ENCODE assay signal across 22 cellular contexts in the genomic region with DNA sequence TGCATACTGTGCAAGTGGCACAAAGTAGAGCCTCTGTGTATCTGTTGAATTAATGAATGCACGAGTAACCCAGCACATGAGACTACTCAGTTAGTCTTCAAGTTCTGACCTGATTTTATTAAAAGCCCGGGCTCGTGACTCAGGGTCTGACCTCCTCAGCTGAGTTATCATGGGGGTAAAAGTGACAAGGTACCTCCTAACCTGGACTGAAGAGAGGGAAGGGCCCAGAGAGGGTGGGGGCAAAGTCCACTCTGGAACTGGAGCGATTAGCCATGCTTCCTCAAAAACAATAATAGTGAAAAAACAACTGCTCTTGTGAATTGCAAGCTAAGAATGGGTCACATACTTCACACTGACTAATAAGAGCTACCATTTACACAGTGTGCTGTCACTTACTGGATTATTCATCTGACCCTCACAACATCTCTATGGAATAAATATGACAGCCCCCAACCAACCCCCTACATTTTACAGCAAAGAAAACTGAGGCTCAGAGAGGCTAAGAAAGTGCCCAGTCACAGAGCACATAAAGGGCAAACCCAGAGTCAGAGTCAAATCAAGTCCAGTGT. TPM values are rescaled to one million over a fixed set of nuclear protein-coding genes. Genes with fewer than 3 reads are reported as not detected.
DNase-seq lines count a peak whose midpoint lies in the region; TF ChIP-seq lines count a peak whose summit lies in the region.
"Had no signal": no experiment of that assay in that cellular context is flagged by ENCODE, and none has a peak within 500 bp of the region (broad histone marks: within the 10 kb centered on the region; RNA-seq: fewer than 3 reads in every experiment).

No MANE protein-coding gene starts in this region.

- no peak for TF ChIP-seq CTCF in right atrium auricular region (IDR thresholded peaks at IDR 0.05)
- TF ChIP-seq CTCF in RWPE1 (conservative IDR thresholded peaks at IDR 0.05; ENCODE audit: low read depth) = no peak
- TF ChIP-seq CTCF in epithelial cell of proximal tubule (conservative IDR thresholded peaks at IDR 0.05; ENCODE audit: low read depth, low read length) = no peak
- no peak for TF ChIP-seq CTCF in BE2C (IDR thresholded peaks at IDR 0.05; ENCODE audit: low read depth, low read length)

- CTCF ChIA-PET in RWPE1 (lab: Yijun Ruan, JAX) = interaction anchor here (0.6 to 1.0 kb wide), 2 partner anchors 123 to 459 kb away, joined by 3 read pairs; no protein-coding TSS in a partner anchor

- H3K9me3 ChIP-seq in right atrium auricular region = no peaks in the 10 kb centered on the region
- no peaks in the 10 kb centered on the region for H3K9me3 ChIP-seq in BE2C
- H3K9me3 ChIP-seq: gastroesophageal sphincter, sigmoid colon had no signal

- no peaks in the 10 kb centered on the region for H3K36me3 ChIP-seq in right atrium auricular region
- no peaks in the 10 kb centered on the region for H3K36me3 ChIP-seq in BE2C
- H3K36me3 ChIP-seq: gastroesophageal sphincter, sigmoid colon had no signal

- POLR2A ChIA-PET in RWPE1 (lab: Yijun Ruan, JAX; ENCODE audit: low non-redundant PET) = interaction anchor here (0.8 kb wide), 1 partner anchor 28 kb away, joined by 4 read pairs; no protein-coding TSS in a partner anchor

- DNase-seq in right atrium auricular region (ENCODE audit: low spot score) (peak; percentile 5), cardiac septum (ENCODE audit: low spot score) (no peak), RWPE1 (ENCODE audit: low spot score) (no peak), epithelial cell of proximal tubule (ENCODE audit: low read depth) (peak; percentile 23), renal cortical epithelial cell (ENCODE audit: low read depth) (peak; percentile 68), cerebellar nuclear complex (lab: John Stamatoyannopoulos, UW) (no peak), BE2C (no peak), A172 (ENCODE audit: low spot score) (no peak)
- DNase-seq: activated CD8-positive, alpha-beta T cell treated with anti-CD3 and anti-CD28 coated beads, Interleukin-2, amount 10 ng/mL, durations not matched to agents 7 days and 5 days; activated T-cell treated with anti-CD3 and anti-CD28 coated beads, Interleukin-2, amount 50 U/mL, for 24 hours; C1 segment of cervical spinal cord; GM23248; left ventricle myocardium superior; mesendoderm; NCI-H2107; NCI-H345; NCI-H69; nucleus accumbens; SHP77; sigmoid colon; stimulated activated CD4-positive, alpha-beta T cell treated with anti-CD3 and anti-CD28 coated beads, Interleukin-4, amount 100 ng/mL, for 4 hours had no signal

- H3K4me3 ChIP-seq in right atrium auricular region = no peak overlapping the region
- H3K4me3 ChIP-seq in epithelial cell of proximal tubule (ENCODE audit: low read depth, low read length) = no peak overlapping the region
- no peak overlapping the region for H3K4me3 ChIP-seq in BE2C (ENCODE audit: low read depth, low read length)
- H3K4me3 ChIP-seq: gastroesophageal sphincter, GM23248, sigmoid colon had no signal

- H3K27ac ChIP-seq in right atrium auricular region (no peak overlapping the region), RWPE1 (peak overlapping the region; percentile 18; the same call in 1 of the 2 replicates)
- H3K27ac ChIP-seq: gastroesophageal sphincter, GM23248, sigmoid colon had no signal

- intact Hi-C loops in cardiac septum (cut with DNase I) = no loop called here

- H3K4me1 ChIP-seq in right atrium auricular region (peaks cover 0 to 17% of the 10 kb centered on the region in 2 donors), BE2C (peaks cover 6% of the 10 kb centered on the region; the same call in 1 of the 2 replicates)

- H3K27me3 ChIP-seq in right atrium auricular region (no peaks in the 10 kb centered on the region), BE2C (no peaks in the 10 kb centered on the region)
- H3K27me3 ChIP-seq: gastroesophageal sphincter, sigmoid colon had no signal

RNA-seq across cellular contexts. Expression of a gene that starts 26.7 kb away (rescaled TPM):
- total RNA-seq in right atrium auricular region = 1 to 10 TPM; 1.9 to 2.5 TPM
- total RNA-seq in cardiac septum = 0.86 TPM
- 2.2 and 3.5 TPM in 2 replicates for total RNA-seq in epithelial cell of proximal tubule
- 0.35 and 1.3 TPM in 2 replicates for total RNA-seq in renal cortical epithelial cell
- 7.2 TPM for polyA plus RNA-seq in BE2C (2012; ENCODE audit: insufficient read depth, insufficient read length, low read depth)
- total RNA-seq in A172 (2014; rRNA removed; shearing (Covaris generic)) = 3.4 and 3.5 TPM in 2 replicates

Comparison
In these comparisons a context has a peak if more than half of its experiments do, and no peak if none do; other contexts are left out.
1. DNase-seq: peak in right atrium auricular region (single experiment), epithelial cell of proximal tubule (single experiment) and renal cortical epithelial cell (single experiment); none in cardiac septum (single experiment), RWPE1 (single experiment), cerebellar nuclear complex (0 of 2), BE2C (single experiment) and A172 (single experiment).